26 cellular contexts compared by ENCODE assay signal in genomic region chr7:144036302-144036858, GRCh38. TPM values are rescaled to one million over a fixed set of nuclear protein-coding genes. Genes with fewer than 3 reads are reported as not detected.
DNase-seq lines count a peak whose midpoint lies in the region; ATAC-seq and TF ChIP-seq lines count a peak whose summit lies in the region.
"Had no signal": no experiment of that assay in that cellular context is flagged by ENCODE, and none has a peak within 500 bp of the region (broad histone marks: within the 10 kb centered on the region; RNA-seq: fewer than 3 reads in every experiment).

No MANE protein-coding gene starts in this region.

- DNase-seq in SK-N-SH (no peak), brain microvascular endothelial cell (peak; percentile 42), lower lobe of right lung (no peak), KBM-7 (no peak), EL (no peak), NCI-H128 (lab: John Stamatoyannopoulos, UW; ENCODE audit: unreplicated experiment) (no peak)
- DNase-seq: DMS153, DND-41, GM23248, H7, MV-4-11, NCI-H1105 treated with DMSO at 0.1 percent for 48 hours, NCI-H2029, NCI-H446, NCI-H69, OCI-M1, SJCRH30 had no signal

- no peaks in the 10 kb centered on the region for H3K36me3 ChIP-seq in SK-N-SH (replicated peaks in 1 of 2; ENCODE audit: control insufficient read depth in 1 of 2, insufficient read depth in 2 of 2, low read length in 1 of 2)
- no peaks in the 10 kb centered on the region for H3K36me3 ChIP-seq in ACC112 (ENCODE audit: insufficient read depth, low read length)
- H3K36me3 ChIP-seq in brain microvascular endothelial cell (replicated peaks) = no peaks in the 10 kb centered on the region
- no peaks in the 10 kb centered on the region for H3K36me3 ChIP-seq in lower lobe of right lung
- H3K36me3 ChIP-seq: SJCRH30 had no signal

- no peak for TF ChIP-seq EP300 in SK-N-SH (IDR thresholded peaks at IDR 0.05; ENCODE audit: borderline replicate concordance in 1 of 2, low read depth in 1 of 2, low read length in 1 of 2)

- no peaks in the 10 kb centered on the region for H3F3A ChIP-seq in SK-N-SH (replicated peaks; ENCODE audit: insufficient read depth)

- TF ChIP-seq RAD21 in SK-N-SH (IDR thresholded peaks at IDR 0.05; ENCODE audit: low read length) = no peak

- POLR2A ChIA-PET in SK-N-SH (lab: Yijun Ruan, JAX) = no interaction called here

- in situ Hi-C loops in brain microvascular endothelial cell (cut with HindIII; ENCODE audit: low pct_ligation_motif_present, low sequenced_read_pairs) = no loop called here
- in situ Hi-C loops in KBM-7 (cut with MboI; ENCODE audit: low pct_unique_long_range_greater_than_20kb, low sequenced_read_pairs) = no loop called here

- TF ChIP-seq CTCF in SK-N-SH (IDR thresholded peaks at IDR 0.05) (no peak), brain microvascular endothelial cell (IDR thresholded peaks at IDR 0.05; ENCODE audit: low read depth, low read length, missing control alignments) (no peak), lower lobe of right lung (IDR thresholded peaks at IDR 0.05) (no peak)

- no peaks in the 10 kb centered on the region for H3K4me1 ChIP-seq in SK-N-SH (ENCODE audit: control insufficient read depth in 1 of 2, insufficient read depth in 2 of 2, low read depth in 1 of 2, low read length in 1 of 2)
- H3K4me1 ChIP-seq in ACC112 (ENCODE audit: control insufficient read depth, insufficient read depth, low read length, unreplicated experiment) = peaks cover 11% of the 10 kb centered on the region
- H3K4me1 ChIP-seq in lower lobe of right lung = no peaks in the 10 kb centered on the region
- H3K4me1 ChIP-seq: SJCRH30 had no signal

- peaks cover 7% of the 10 kb centered on the region; the same call in 1 of the 2 replicates for H3K27me3 ChIP-seq in SK-N-SH (ENCODE audit: insufficient read depth)
- no peaks in the 10 kb centered on the region for H3K27me3 ChIP-seq in ACC112 (ENCODE audit: insufficient read depth, low read length)
- no peaks in the 10 kb centered on the region for H3K27me3 ChIP-seq in brain microvascular endothelial cell (replicated peaks)
- no peaks in the 10 kb centered on the region for H3K27me3 ChIP-seq in lower lobe of right lung (ENCODE audit: low read depth)
- H3K27me3 ChIP-seq: SJCRH30 had no signal

- H3K9me3 ChIP-seq in SK-N-SH = no peaks in the 10 kb centered on the region
- H3K9me3 ChIP-seq in lower lobe of right lung = no peaks in the 10 kb centered on the region
- H3K9me3 ChIP-seq: SJCRH30 had no signal

- no peak overlapping the region for H3K27ac ChIP-seq in SK-N-SH (ENCODE audit: low read depth in 2 of 2, low read length in 1 of 2)
- H3K27ac ChIP-seq in ACC112 (ENCODE audit: low read depth, low read length) = no peak overlapping the region
- peak overlapping the region; percentile 76 for H3K27ac ChIP-seq in brain microvascular endothelial cell
- H3K27ac ChIP-seq in lower lobe of right lung = peak overlapping the region; percentile 39
- H3K27ac ChIP-seq: 22Rv1, GM23248, SJCRH30 had no signal

- CTCF ChIA-PET in SK-N-SH (lab: Yijun Ruan, JAX) = interaction anchor here (0.6 to 1.9 kb wide), 2 partner anchors 9 to 10 kb away, joined by 3 to 7 read pairs; no protein-coding TSS in a partner anchor

- intact Hi-C loops in lower lobe of right lung (cut with DNase I) = no loop called here

- no peak for ATAC-seq in SK-N-SH treated with all-trans-retinoic acid at 6 μM for 48 hours
- no peak for ATAC-seq in lower lobe of right lung
- ATAC-seq: K562 had no signal

- H4K20me1 ChIP-seq in SK-N-SH (ENCODE audit: insufficient read depth) = no peaks in the 10 kb centered on the region

- H3K9ac ChIP-seq in SK-N-SH = no peak overlapping the region
- H3K9ac ChIP-seq: GM23248 had no signal

- WGBS in SK-N-SH (ENCODE audit: low lambda C conversion rate) = 29% methylated on average over 1 of the region's 1 CpG

- no peaks in the 10 kb centered on the region for H3K79me2 ChIP-seq in SK-N-SH (ENCODE audit: insufficient read depth)
- no peaks in the 10 kb centered on the region for H3K79me2 ChIP-seq in ACC112 (ENCODE audit: control insufficient read depth, insufficient read depth, low read length, unreplicated experiment)

- H3K4me2 ChIP-seq in SK-N-SH = no peak overlapping the region

- H2AFZ ChIP-seq in SK-N-SH (ENCODE audit: low read depth) = peak overlapping the region; percentile 20; the same call in 1 of the 2 replicates
- H2AFZ ChIP-seq in ACC112 (ENCODE audit: low read length, unreplicated experiment) = peak overlapping the region; percentile 72
- H2AFZ ChIP-seq: GM23248 had no signal

- H3K4me3 ChIP-seq in SK-N-SH (ENCODE audit: low read depth in 2 of 2, low read length in 1 of 2) = no peak overlapping the region
- no peak overlapping the region for H3K4me3 ChIP-seq in ACC112 (ENCODE audit: low read depth, low read length)
- no peak overlapping the region for H3K4me3 ChIP-seq in brain microvascular endothelial cell (ENCODE audit: low read depth, low read length)
- no peak overlapping the region for H3K4me3 ChIP-seq in lower lobe of right lung
- H3K4me3 ChIP-seq: GM23248, K562, SJCRH30 had no signal

- H3K9me2 ChIP-seq in SK-N-SH = no peaks in the 10 kb centered on the region

TF ChIP-seq in SK-N-SH, 30 proteins besides CTCF, POLR2A, EP300 and RAD21:
- no peak for TF ChIP-seq RFX5 (IDR thresholded peaks at IDR 0.05; ENCODE audit: low read length)
- TF ChIP-seq JUND (IDR thresholded peaks at IDR 0.05) = no peak

TF ChIP-seq in SK-N-SH treated with all-trans-retinoic acid at 6 μM for 48 hours, 23 proteins besides CTCF, POLR2A, EP300 and RAD21:
- TF ChIP-seq ESRRG (CRISPR knock-in tag; IDR thresholded peaks at IDR 0.05) (no peak), ZNF565 (CRISPR knock-in tag; conservative IDR thresholded peaks at IDR 0.05; ENCODE audit: low read depth) (no peak), CSDC2 (CRISPR knock-in tag; IDR thresholded peaks at IDR 0.05) (no peak), BACH2 (CRISPR knock-in tag; IDR thresholded peaks at IDR 0.05; ENCODE audit: borderline replicate concordance) (no peak), ARNTL (CRISPR knock-in tag; IDR thresholded peaks at IDR 0.05; ENCODE audit: borderline replicate concordance, low read depth) (no peak), ISL1 (CRISPR knock-in tag; IDR thresholded peaks at IDR 0.05) (no peak), PPARA (CRISPR knock-in tag; IDR thresholded peaks at IDR 0.05; ENCODE audit: borderline replicate concordance) (no peak), ZC3H10 (CRISPR knock-in tag; IDR thresholded peaks at IDR 0.05) (no peak)
- TF ChIP-seq, protein P1, sequence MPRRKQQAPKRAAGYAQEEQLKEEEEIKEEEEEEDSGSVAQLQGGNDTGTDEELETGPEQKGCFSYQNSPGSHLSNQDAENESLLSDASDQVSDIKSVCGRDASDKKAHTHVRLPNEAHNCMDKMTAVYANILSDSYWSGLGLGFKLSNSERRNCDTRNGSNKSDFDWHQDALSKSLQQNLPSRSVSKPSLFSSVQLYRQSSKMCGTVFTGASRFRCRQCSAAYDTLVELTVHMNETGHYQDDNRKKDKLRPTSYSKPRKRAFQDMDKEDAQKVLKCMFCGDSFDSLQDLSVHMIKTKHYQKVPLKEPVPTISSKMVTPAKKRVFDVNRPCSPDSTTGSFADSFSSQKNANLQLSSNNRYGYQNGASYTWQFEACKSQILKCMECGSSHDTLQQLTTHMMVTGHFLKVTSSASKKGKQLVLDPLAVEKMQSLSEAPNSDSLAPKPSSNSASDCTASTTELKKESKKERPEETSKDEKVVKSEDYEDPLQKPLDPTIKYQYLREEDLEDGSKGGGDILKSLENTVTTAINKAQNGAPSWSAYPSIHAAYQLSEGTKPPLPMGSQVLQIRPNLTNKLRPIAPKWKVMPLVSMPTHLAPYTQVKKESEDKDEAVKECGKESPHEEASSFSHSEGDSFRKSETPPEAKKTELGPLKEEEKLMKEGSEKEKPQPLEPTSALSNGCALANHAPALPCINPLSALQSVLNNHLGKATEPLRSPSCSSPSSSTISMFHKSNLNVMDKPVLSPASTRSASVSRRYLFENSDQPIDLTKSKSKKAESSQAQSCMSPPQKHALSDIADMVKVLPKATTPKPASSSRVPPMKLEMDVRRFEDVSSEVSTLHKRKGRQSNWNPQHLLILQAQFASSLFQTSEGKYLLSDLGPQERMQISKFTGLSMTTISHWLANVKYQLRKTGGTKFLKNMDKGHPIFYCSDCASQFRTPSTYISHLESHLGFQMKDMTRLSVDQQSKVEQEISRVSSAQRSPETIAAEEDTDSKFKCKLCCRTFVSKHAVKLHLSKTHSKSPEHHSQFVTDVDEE (CRISPR knock-in tag; IDR thresholded peaks at IDR 0.05) = no peak

RNA-seq across cellular contexts. Expression of gene OR2A5, which starts 12.4 kb away (rescaled TPM):
- polyA plus RNA-seq in SK-N-SH (2012; rRNA removed) = not detected in 2 replicates
- polyA plus RNA-seq in SK-N-SH (2012; cell fraction: cytosol; rRNA removed) = not detected in 2 replicates
- not detected in 2 replicates for polyA plus RNA-seq in SK-N-SH (2012; cell fraction: nucleus; rRNA removed)
- not detected for total RNA-seq in lower lobe of right lung
- total RNA-seq: G401, GM23248, H7, HT-29, K562, LHCN-M2, MCF 10A, SJCRH30 had no signal
- polyA plus RNA-seq: BJ, GM23248, K562 had no signal

RNA-seq across cellular contexts. Expression of gene OR2A25, which starts 33.2 kb away (rescaled TPM):
- not detected in 2 replicates for polyA plus RNA-seq in SK-N-SH (2012; rRNA removed)
- not detected in 2 replicates for polyA plus RNA-seq in SK-N-SH (2012; cell fraction: cytosol; rRNA removed)
- polyA plus RNA-seq in SK-N-SH (2012; cell fraction: nucleus; rRNA removed) = not detected in 2 replicates
- total RNA-seq in lower lobe of right lung = not detected
- total RNA-seq: G401, GM23248, H7, HT-29, K562, LHCN-M2, MCF 10A, SJCRH30 had no signal
- polyA plus RNA-seq: BJ, GM23248, K562 had no signal

RNA-seq across cellular contexts. Expression of gene OR6B1, which starts 36.3 kb away (rescaled TPM):
- not detected in 2 replicates for polyA plus RNA-seq in SK-N-SH (2012; rRNA removed)
- polyA plus RNA-seq in SK-N-SH (2012; cell fraction: cytosol; rRNA removed) = not detected in 2 replicates
- polyA plus RNA-seq in SK-N-SH (2012; cell fraction: nucleus; rRNA removed) = not detected in 2 replicates
- not detected for total RNA-seq in lower lobe of right lung
- total RNA-seq: G401, GM23248, H7, HT-29, K562, LHCN-M2, MCF 10A, SJCRH30 had no signal
- polyA plus RNA-seq: BJ, GM23248, K562 had no signal

RNA-seq across cellular contexts. Expression of gene OR2A12, which starts 49.7 kb away (rescaled TPM):
- polyA plus RNA-seq in SK-N-SH (2012; rRNA removed) = not detected in 2 replicates
- polyA plus RNA-seq in SK-N-SH (2012; cell fraction: cytosol; rRNA removed) = not detected in 2 replicates
- not detected in 2 replicates for polyA plus RNA-seq in SK-N-SH (2012; cell fraction: nucleus; rRNA removed)
- total RNA-seq in lower lobe of right lung = not detected
- total RNA-seq: G401, GM23248, H7, HT-29, K562, LHCN-M2, MCF 10A, SJCRH30 had no signal
- polyA plus RNA-seq: BJ, GM23248, K562 had no signal

Comparison
In these comparisons a context has a peak if more than half of its experiments do, and no peak if none do; other contexts are left out.
1. H3K27ac ChIP-seq: peak in brain microvascular endothelial cell (single experiment) and lower lobe of right lung (single experiment); none in SK-N-SH (0 of 2) and ACC112 (single experiment).